ENCODE assay signal across 1 cellular context in genomic region chr2:191345788-191346187, GRCh38.
TF ChIP-seq lines count a peak whose summit lies in the region.

No MANE protein-coding gene starts in this region.

TF ChIP-seq in IMR-90, 13 proteins besides CTCF, POLR2A, EP300 and RAD21 (continued from another document):
- no peak for TF ChIP-seq CHD1 (IDR thresholded peaks at IDR 0.05; ENCODE audit: low read depth, low read length)
- no peak for TF ChIP-seq SMC3 (IDR thresholded peaks at IDR 0.05; ENCODE audit: low read depth, low read length)
- TF ChIP-seq NFE2L2 (IDR thresholded peaks at IDR 0.05; ENCODE audit: low read depth, low read length) = no peak
- no peak for TF ChIP-seq USF2 (IDR thresholded peaks at IDR 0.05; ENCODE audit: low read depth, low read length)
- no peak for TF ChIP-seq MAZ (IDR thresholded peaks at IDR 0.05; ENCODE audit: borderline replicate concordance, low read depth, low read length)
- no peak for TF ChIP-seq MAFK (IDR thresholded peaks at IDR 0.05; ENCODE audit: low read depth, low read length)
- no peak for TF ChIP-seq FOS (IDR thresholded peaks at IDR 0.05; ENCODE audit: low read depth, low read length)
- no peak for TF ChIP-seq ELK1 (IDR thresholded peaks at IDR 0.05; ENCODE audit: borderline replicate concordance, low read depth, low read length)
- no peak for TF ChIP-seq CEBPB (IDR thresholded peaks at IDR 0.05; ENCODE audit: low read depth, low read length)
- no peak for TF ChIP-seq MXI1 (IDR thresholded peaks at IDR 0.05; ENCODE audit: borderline replicate concordance, low read depth, low read length)
- no peak for TF ChIP-seq RCOR1 (IDR thresholded peaks at IDR 0.05; ENCODE audit: insufficient replicate concordance, low read length)
TF ChIP-seq in IMR-90: peak in this region for 0.
